Comparison of ENCODE assay signal across 1 cellular context in genomic region chr1:161486806-161487482, GRCh38.
A peak's percentile ranks its signal among the peaks of the same experiment; 100 is the strongest.
TF ChIP-seq lines count a peak whose summit lies in the region.

No MANE protein-coding gene starts in this region.

TF ChIP-seq in H1, 55 proteins besides CTCF, POLR2A, EP300 and RAD21 (continued from another document):
- TF ChIP-seq E2F6 (IDR thresholded peaks at IDR 0.05) = peak; percentile 23; the same call in 1 of the 2 replicates
- TF ChIP-seq EZH2 (IDR thresholded peaks at IDR 0.05; ENCODE audit: low read depth, low read length, severe bottlenecking) = no peak
- no peak for TF ChIP-seq POU5F1 (IDR thresholded peaks at IDR 0.05; ENCODE audit: low read depth, low read length)
- no peak for TF ChIP-seq SIRT6 (IDR thresholded peaks at IDR 0.05; ENCODE audit: low read length)
- TF ChIP-seq MAFK (IDR thresholded peaks at IDR 0.05; ENCODE audit: low read depth, low read length) = no peak
- TF ChIP-seq TAF1 (IDR thresholded peaks at IDR 0.05; ENCODE audit: low read depth, low read length) = no peak
- TF ChIP-seq ATF2 (IDR thresholded peaks at IDR 0.05; ENCODE audit: low read length) = no peak
- no peak for TF ChIP-seq SP4 (IDR thresholded peaks at IDR 0.05; ENCODE audit: low read length)
- TF ChIP-seq JUN (IDR thresholded peaks at IDR 0.05; ENCODE audit: low read depth, low read length) = no peak
- TF ChIP-seq CBX5 (IDR thresholded peaks at IDR 0.05; ENCODE audit: low read depth, low read length) = no peak
- TF ChIP-seq FOSL1 (IDR thresholded peaks at IDR 0.05; ENCODE audit: insufficient read depth, low read depth, low read length) = no peak
- peak; percentile 83 for TF ChIP-seq MAX (IDR thresholded peaks at IDR 0.05)
- no peak for TF ChIP-seq POLR2AphosphoS5 (IDR thresholded peaks at IDR 0.05; ENCODE audit: low read depth, low read length)
- no peak for TF ChIP-seq HDAC2 (IDR thresholded peaks at IDR 0.05; ENCODE audit: borderline replicate concordance in 1 of 2, low read depth in 2 of 2, low read length in 2 of 2)
- no peak for TF ChIP-seq ZNF274 (IDR thresholded peaks at IDR 0.05; ENCODE audit: borderline replicate concordance, extremely low read depth, low read length)
